In genomic region chr10:100579261-100579660, GRCh38 we compare ENCODE assay signal across 26 cellular contexts. TPM values are rescaled to one million over a fixed set of nuclear protein-coding genes. Genes with fewer than 3 reads are reported as not detected.
A peak's percentile ranks its signal among the peaks of the same experiment; 100 is the strongest.
DNase-seq lines count a peak whose midpoint lies in the region; ATAC-seq, FAIRE-seq and TF ChIP-seq lines count a peak whose summit lies in the region.
"Had no signal": no experiment of that assay in that cellular context is flagged by ENCODE, and none has a peak within 500 bp of the region (broad histone marks: within the 10 kb centered on the region; RNA-seq: fewer than 3 reads in every experiment).

No MANE protein-coding gene starts in this region.

- H3K79me2 ChIP-seq in H9 (ENCODE audit: insufficient read depth, low read length) = no peaks in the 10 kb centered on the region

- H4K8ac ChIP-seq in H9 (replicated peaks; ENCODE audit: insufficient read length, low read depth, low read length) = no peak overlapping the region

- no peak overlapping the region for H4K5ac ChIP-seq in H9 (ENCODE audit: insufficient read length, low read depth, low read length)

- H3K4me2 ChIP-seq in BLaER1 = peak overlapping the region; percentile 56
- no peak overlapping the region for H3K4me2 ChIP-seq in H9 (ENCODE audit: insufficient read depth, insufficient read length, low read length)

- in situ Hi-C loops in SK-MEL-5 (cut with HindIII; ENCODE audit: low pct_unique_long_range_greater_than_20kb, low sequenced_read_pairs) = no loop called here

- peak; percentile 4 for DNase-seq in H9
- DNase-seq in SK-MEL-5 (ENCODE audit: low read depth, low spot score) = peak; percentile 32
- peak; percentile 32 for DNase-seq in myocyte (ENCODE audit: low read depth)
- DNase-seq in NCI-H146 treated with DMSO at 0.1 percent for 48 hours (lab: John Stamatoyannopoulos, UW; ENCODE audit: unreplicated experiment) = no peak
- DNase-seq in AG20443 (ENCODE audit: low spot score) = no peak
- no peak for DNase-seq in kidney
- DNase-seq: CD4-positive, CD25-positive, alpha-beta regulatory T cell; COR-L47; DMS 273 treated with DMSO at 0.1 percent for 48 hours; DMS79 treated with DMSO at 0.1 percent for 48 hours; GM23248; HCEC 1CT; KG1; NCI-H1105; NCI-H146; NCI-H2029 treated with DMSO at 0.1 percent for 48 hours; NCI-H2171; NCI-H345; NCI-H526; Right ventricle myocardium superior had no signal

- TF ChIP-seq CTCF in H9 (conservative IDR thresholded peaks at IDR 0.05) = no peak
- no peak for TF ChIP-seq CTCF in kidney (IDR thresholded peaks at IDR 0.05; ENCODE audit: borderline replicate concordance, extremely low read depth, insufficient read depth)

- peaks cover 7% of the 10 kb centered on the region for H3K9me3 ChIP-seq in BLaER1
- H3K9me3 ChIP-seq in H9 (ENCODE audit: control insufficient read depth, low read depth, low read length) = no peaks in the 10 kb centered on the region
- H3K9me3 ChIP-seq in kidney (ENCODE audit: control insufficient read depth in 1 of 2, low read length in 2 of 2) = no peaks in the 10 kb centered on the region

- H3K27ac Mint-ChIP-seq in H9 = no peak overlapping the region
- H3K27ac Mint-ChIP-seq: B cell; CD4-positive, CD25-positive, alpha-beta regulatory T cell had no signal

- ATAC-seq in GM18907 (IDR thresholded peaks at IDR 0.05; ENCODE audit: unreplicated experiment) = no peak
- ATAC-seq: GM12878 had no signal

- H3K79me1 ChIP-seq in H9 (ENCODE audit: insufficient read depth, low read depth, low read length, poor library complexity, severe bottlenecking) = no peaks in the 10 kb centered on the region

- no peaks in the 10 kb centered on the region for H3K27me3 ChIP-seq in BLaER1
- H3K27me3 ChIP-seq in H9 (ENCODE audit: insufficient read depth, low read length) = peaks cover 3% of the 10 kb centered on the region; the same call in 1 of the 2 replicates

- H2BK120ac ChIP-seq in H9 (ENCODE audit: low read depth, low read length, poor library complexity, severe bottlenecking) = no peak overlapping the region

- no peaks in the 10 kb centered on the region for H3K9me3 Mint-ChIP-seq in H9

- no peak overlapping the region for H2BK15ac ChIP-seq in H9 (ENCODE audit: low read depth, low read length)

- peaks cover 76% of the 10 kb centered on the region for H3K27me3 Mint-ChIP-seq in H9 (ENCODE audit: low read depth)

- H3K4ac ChIP-seq in H9 (ENCODE audit: low read depth, low read length) = no peak overlapping the region

- no peak overlapping the region for H3K56ac ChIP-seq in H9 (ENCODE audit: insufficient read length, low read depth, low read length)

- H3K36me3 Mint-ChIP-seq in H9 (ENCODE audit: insufficient read depth in 1 of 3, low read depth in 3 of 3) = no peaks in the 10 kb centered on the region; a peak in 1 of 7 replicates
- H3K36me3 Mint-ChIP-seq: CD4-positive, CD25-positive, alpha-beta regulatory T cell had no signal

- H3K14ac ChIP-seq in H9 (ENCODE audit: insufficient read depth, low read length) = no peak overlapping the region

- intact Hi-C loops in kidney (cut with DNase I) = no loop called here

- H3K36me3 ChIP-seq in BLaER1 (no peaks in the 10 kb centered on the region), kidney (ENCODE audit: control insufficient read depth in 1 of 2, insufficient read depth in 2 of 2, low read length in 2 of 2) (no peaks in the 10 kb centered on the region)

- H3K18ac ChIP-seq in H9 (ENCODE audit: insufficient read length, low read depth, low read length) = no peak overlapping the region

- peaks cover 3 to 6% of the 10 kb centered on the region in 2 experiments; a peak in 2 of 4 replicates for H3K4me1 Mint-ChIP-seq in H9
- H3K4me1 Mint-ChIP-seq: B cell; CD4-positive, CD25-positive, alpha-beta regulatory T cell had no signal

- H2BK20ac ChIP-seq in H9 (ENCODE audit: low read depth, low read length, poor library complexity, severe bottlenecking) = no peak overlapping the region

- H3K4me1 ChIP-seq in BLaER1 (peaks cover 34% of the 10 kb centered on the region), H9 (ENCODE audit: insufficient read depth, low read length) (no peaks in the 10 kb centered on the region), kidney (ENCODE audit: control insufficient read depth in 1 of 2, insufficient read depth in 1 of 2, low read depth in 1 of 2, low read length in 2 of 2) (no peaks in the 10 kb centered on the region)

- no peak overlapping the region for H2AK5ac ChIP-seq in H9 (ENCODE audit: insufficient read length, low read length)

- H3K9ac ChIP-seq in BLaER1 (no peak overlapping the region), H9 (ENCODE audit: extremely low read depth, insufficient read length, low read length) (no peak overlapping the region), kidney (ENCODE audit: low read length in 2 of 2) (no peak overlapping the region)
- H3K9ac ChIP-seq: GM23248 had no signal

- H3T11ph ChIP-seq in H9 (ENCODE audit: low read length) = no peak overlapping the region

- H3K4me3 Mint-ChIP-seq in H9 = no peak overlapping the region
- H3K4me3 Mint-ChIP-seq: B cell; CD4-positive, CD25-positive, alpha-beta regulatory T cell had no signal

- no peak overlapping the region for H2BK5ac ChIP-seq in H9 (ENCODE audit: insufficient read length, low read length)

- no peak overlapping the region for H3K27ac ChIP-seq in BLaER1
- H3K27ac ChIP-seq in H9 (ENCODE audit: insufficient read length, low read depth, low read length) = no peak overlapping the region
- H3K27ac ChIP-seq in kidney (ENCODE audit: low read depth in 2 of 2, low read length in 2 of 2) = no peak overlapping the region
- H3K27ac ChIP-seq: GM23248 had no signal

- H2BK12ac ChIP-seq in H9 (ENCODE audit: insufficient read length, low read depth, low read length) = no peak overlapping the region

- H3K23me2 ChIP-seq in H9 (ENCODE audit: insufficient read length, low read depth, low read length, poor library complexity, severe bottlenecking) = no peaks in the 10 kb centered on the region

- H3K4me3 ChIP-seq in BLaER1 (no peak overlapping the region), kidney (ENCODE audit: low read length in 2 of 2) (no peak overlapping the region)
- H3K4me3 ChIP-seq: GM12878, GM23248 had no signal

- H4K91ac ChIP-seq in H9 (ENCODE audit: insufficient read length, low read depth, low read length) = no peak overlapping the region

- no peak overlapping the region for H2AFZ ChIP-seq in H9 (ENCODE audit: low read length)
- H2AFZ ChIP-seq: GM23248 had no signal

- FAIRE-seq in kidney (lab: Jason Lieb, UNC) = no peak
- FAIRE-seq: A204.1, GM12878, HTR-8/SVneo had no signal

- H3K23ac ChIP-seq in H9 (ENCODE audit: insufficient read length, low read depth, low read length) = no peak overlapping the region

- WGBS in H9 (ENCODE audit: extremely low coverage, insufficient read length, low lambda C conversion rate) = no CpG with 5 or more reads among the region's 3 CpGs

- no peaks in the 10 kb centered on the region for H4K20me1 ChIP-seq in BLaER1
- no peaks in the 10 kb centered on the region for H4K20me1 ChIP-seq in H9 (ENCODE audit: control insufficient read depth, insufficient read depth, insufficient read length)

RNA-seq across cellular contexts. Expression of gene HIF1AN, which starts 43.5 kb away (rescaled TPM):
- total RNA-seq in H9 (2021) (53.8 and 58.7 TPM in 2 replicates), myocyte (20.9 and 23.9 TPM in 2 replicates), kidney (40.6 TPM)
- total RNA-seq in SK-MEL-5 (2014; rRNA removed; shearing (Covaris generic)) = 3.7 and 12.8 TPM in 2 replicates
- polyA plus RNA-seq in SK-MEL-5 (2015; cell fraction: cytosol; rRNA removed) = 9.5 and 10.8 TPM in 2 replicates
- polyA plus RNA-seq in SK-MEL-5 (2015; cell fraction: nucleus; rRNA removed) = 33.4 and 41.0 TPM in 2 replicates
- 52.4 TPM for polyA plus RNA-seq in myocyte (2012)
- 10.9 TPM for polyA plus RNA-seq in kidney (ENCODE audit: insufficient read depth, low read depth, low replicate concordance)

RNA-seq across cellular contexts. Expression of gene NDUFB8, which starts 49.6 kb away (rescaled TPM):
- total RNA-seq in H9 (2021) (194 and 205 TPM in 2 replicates), myocyte (145 and 161 TPM in 2 replicates), kidney (162 TPM)
- 447 and 448 TPM in 2 replicates for total RNA-seq in SK-MEL-5 (2014; rRNA removed; shearing (Covaris generic))
- polyA plus RNA-seq in SK-MEL-5 (2015; cell fraction: cytosol; rRNA removed) = 227 and 343 TPM in 2 replicates
- polyA plus RNA-seq in SK-MEL-5 (2015; cell fraction: nucleus; rRNA removed) = 73.7 and 80.2 TPM in 2 replicates
- 215 TPM for polyA plus RNA-seq in myocyte (2012)
- 638 TPM for polyA plus RNA-seq in kidney (ENCODE audit: insufficient read depth, low read depth, low replicate concordance)

RNA-seq across cellular contexts. Expression of gene SEC31B, which starts 59.6 kb away (rescaled TPM):
- total RNA-seq in H9 (2021) (6.3 and 6.6 TPM in 2 replicates), myocyte (4.9 and 6.9 TPM in 2 replicates), kidney (10.6 TPM)
- total RNA-seq in SK-MEL-5 (2014; rRNA removed; shearing (Covaris generic)) = 0.48 and 0.66 TPM in 2 replicates
- polyA plus RNA-seq in SK-MEL-5 (2015; cell fraction: cytosol; rRNA removed) = 0.09 and 0.25 TPM in 2 replicates
- 49.6 and 52.0 TPM in 2 replicates for polyA plus RNA-seq in SK-MEL-5 (2015; cell fraction: nucleus; rRNA removed)
- polyA plus RNA-seq in myocyte (2012) = 7.2 TPM
- 5.6 TPM for polyA plus RNA-seq in kidney (ENCODE audit: insufficient read depth, low read depth, low replicate concordance)

Comparison
In these comparisons a context has a peak if more than half of its experiments do, and no peak if none do; other contexts are left out.
1. DNase-seq: peak in H9 (single experiment), SK-MEL-5 (single experiment) and myocyte (single experiment); none in NCI-H146 treated with DMSO at 0.1 percent for 48 hours (single experiment), AG20443 (single experiment) and kidney (single experiment).